13 cellular contexts compared by ENCODE assay signal in genomic region chr2:46134531-46135229, GRCh38.
A peak's percentile ranks its signal among the peaks of the same experiment; 100 is the strongest.
DNase-seq lines count a peak whose midpoint lies in the region; ATAC-seq and TF ChIP-seq lines count a peak whose summit lies in the region.
"Had no signal": no experiment of that assay in that cellular context is flagged by ENCODE, and none has a peak within 500 bp of the region (broad histone marks: within the 10 kb centered on the region; RNA-seq: fewer than 3 reads in every experiment).

No MANE protein-coding gene starts in this region.

- peak overlapping the region; percentile 15 for H3K9ac ChIP-seq in adipocyte (ENCODE audit: low read length)

- H3K9me3 ChIP-seq in adipocyte (ENCODE audit: control insufficient read depth, low read length), result no peaks in the 10 kb centered on the region
- H3K9me3 ChIP-seq in heart right ventricle, result no peaks in the 10 kb centered on the region
- no peaks in the 10 kb centered on the region for H3K9me3 ChIP-seq in sigmoid colon

- TF ChIP-seq POLR2A in sigmoid colon (IDR thresholded peaks at IDR 0.05), result no peak

- intact Hi-C loops in heart right ventricle (cut with DNase I) (loop anchor here in 1 of 10 donors (5.0 kb wide), 1 partner anchor 143 kb away; no protein-coding TSS in a partner anchor), sigmoid colon (cut with DNase I) (no loop called here)

- 46 to 55% methylated on average over 8 of the region's 8 CpGs for WGBS in heart right ventricle, 2 donors
- 80 to 87% methylated on average over 8 of the region's 8 CpGs for WGBS in sigmoid colon, 2 donors

- H3K4me3 Mint-ChIP-seq in stimulated activated naive CD8-positive, alpha-beta T cell treated with anti-CD3 and anti-CD28 coated beads, Interleukin-15, amount 100 ng/mL, for 72 hours, result no peak overlapping the region
- H3K4me3 Mint-ChIP-seq: central memory CD8-positive, alpha-beta T cell had no signal

- H3K27me3 ChIP-seq in adipocyte (replicated peaks; ENCODE audit: control insufficient read depth, insufficient read depth, low read length) (no peaks in the 10 kb centered on the region), heart right ventricle (no peaks in the 10 kb centered on the region), sigmoid colon (no peaks in the 10 kb centered on the region)

- DNase-seq in GM04503 (ENCODE audit: low read depth) (peak; percentile 46), adipocyte (ENCODE audit: low read depth) (no peak), heart right ventricle (peak; percentile 36 to 68), sigmoid colon (peak; percentile 80), NCI-H69 (lab: John Stamatoyannopoulos, UW) (no peak), HCEC 1CT (no peak)
- DNase-seq in stimulated activated naive CD8-positive, alpha-beta T cell treated with anti-CD3 and anti-CD28 coated beads, Interleukin-15, amount 100 ng/mL, for 72 hours, result no peak
- DNase-seq in activated CD4-positive, alpha-beta T cell treated with anti-CD3 and anti-CD28 coated beads for 48 hours, result no peak
- DNase-seq: activated CD8-positive, alpha-beta memory T cell treated with anti-CD3 and anti-CD28 coated beads for 24 hours; GOT3; SHP77 treated with DMSO at 0.1 percent for 48 hours; stimulated activated CD8-positive, alpha-beta memory T cell treated with anti-CD3 and anti-CD28 coated beads, Interleukin-4, amount 100 ng/mL, for 48 hours had no signal

- H3K36me3 ChIP-seq in adipocyte (ENCODE audit: control insufficient read depth, insufficient read depth, low read length, severe bottlenecking) (no peaks in the 10 kb centered on the region), heart right ventricle (no peaks in the 10 kb centered on the region), sigmoid colon (peaks cover 0 to 3% (median 0%) of the 10 kb centered on the region in 4 donors)

- H3K27me3 Mint-ChIP-seq in stimulated activated naive CD8-positive, alpha-beta T cell treated with anti-CD3 and anti-CD28 coated beads, Interleukin-15, amount 100 ng/mL, for 72 hours, result no peaks in the 10 kb centered on the region
- H3K27me3 Mint-ChIP-seq: central memory CD8-positive, alpha-beta T cell had no signal

- ATAC-seq in heart right ventricle, result peak; percentile 59 to 87 (median 77)
- no peak for ATAC-seq in stimulated activated naive CD8-positive, alpha-beta T cell treated with anti-CD3 and anti-CD28 coated beads, Interleukin-15, amount 100 ng/mL, for 72 hours

- no peak overlapping the region for H3K27ac Mint-ChIP-seq in stimulated activated naive CD8-positive, alpha-beta T cell treated with anti-CD3 and anti-CD28 coated beads, Interleukin-15, amount 100 ng/mL, for 72 hours

- no peak for TF ChIP-seq EP300 in sigmoid colon (IDR thresholded peaks at IDR 0.05)

- TF ChIP-seq CTCF in heart right ventricle (IDR thresholded peaks at IDR 0.05), result peak in 1 of 9 donors; percentile 11
- TF ChIP-seq CTCF in sigmoid colon (IDR thresholded peaks at IDR 0.05), result no peak

- H3K27ac ChIP-seq in heart right ventricle, result peak overlapping the region; percentile 54 to 85 (median 73)
- peak overlapping the region in 3 of 4 donors; percentile 6 to 45 (median 10) for H3K27ac ChIP-seq in sigmoid colon

- no peaks in the 10 kb centered on the region for H3K9me3 Mint-ChIP-seq in stimulated activated naive CD8-positive, alpha-beta T cell treated with anti-CD3 and anti-CD28 coated beads, Interleukin-15, amount 100 ng/mL, for 72 hours
- H3K9me3 Mint-ChIP-seq: central memory CD8-positive, alpha-beta T cell had no signal

- H3K4me3 ChIP-seq in adipocyte (ENCODE audit: low read length) (peak overlapping the region; percentile 5), heart right ventricle (no peak overlapping the region), sigmoid colon (no peak overlapping the region)

- H3K4me1 Mint-ChIP-seq in stimulated activated naive CD8-positive, alpha-beta T cell treated with anti-CD3 and anti-CD28 coated beads, Interleukin-15, amount 100 ng/mL, for 72 hours, result no peaks in the 10 kb centered on the region
- H3K4me1 Mint-ChIP-seq: central memory CD8-positive, alpha-beta T cell had no signal

- H3K4me1 ChIP-seq in adipocyte (ENCODE audit: control insufficient read depth, insufficient read depth, low read length) (peaks cover 35% of the 10 kb centered on the region), heart right ventricle (peaks cover 5 to 49% (median 32%) of the 10 kb centered on the region in 9 donors), sigmoid colon (peaks cover 0 to 23% (median 7%) of the 10 kb centered on the region in 4 donors)

Comparison
In these comparisons a context has a peak if more than half of its experiments do, and no peak if none do; other contexts are left out.
1. DNase-seq: peak in GM04503 (single experiment), heart right ventricle (2 of 2) and sigmoid colon (single experiment); none in adipocyte (single experiment), NCI-H69 (single experiment), HCEC 1CT (single experiment), stimulated activated naive CD8-positive, alpha-beta T cell treated with anti-CD3 and anti-CD28 coated beads, Interleukin-15, amount 100 ng/mL, for 72 hours (0 of 2) and activated CD4-positive, alpha-beta T cell treated with anti-CD3 and anti-CD28 coated beads for 48 hours (single experiment).